Comparison of ENCODE assay signal across 8 cellular contexts in genomic region chr2:204260162-204260877, GRCh38.
DNase-seq lines count a peak whose midpoint lies in the region; ATAC-seq and TF ChIP-seq lines count a peak whose summit lies in the region.

No MANE protein-coding gene starts in this region.

- no TSS peak for BruUV-seq in Calu3 (replicated peaks; lab: Mats Ljungman, UMichigan)

- DNase-seq in Calu3 (peak; percentile 66), GM23248 (peak; percentile 84), NCI-H1105 (lab: John Stamatoyannopoulos, UW) (peak; percentile 59), T-helper 17 cell (no peak), cerebellum (ENCODE audit: low spot score) (peak; percentile 22), left colon (peak; percentile 40 to 71), GDM1 (lab: John Stamatoyannopoulos, UW) (no peak)
- peak; percentile 9 to 30 (median 11) for DNase-seq in stimulated activated CD4-positive, alpha-beta T cell treated with anti-CD3 and anti-CD28 coated beads, TNF-alpha, amount 100 ng/mL, for 24 hours (ENCODE audit: low read depth in 3 of 3)

- H3K9ac ChIP-seq in GM23248, result no peak overlapping the region

- H3K36me3 ChIP-seq in GM23248 (ENCODE audit: low read depth), result no peaks in the 10 kb centered on the region

- H3K4me1 ChIP-seq in GM23248 (ENCODE audit: insufficient read depth), result no peaks in the 10 kb centered on the region

- H3K27me3 ChIP-seq in GM23248 (replicated peaks; ENCODE audit: insufficient read depth), result no peaks in the 10 kb centered on the region

- H2AFZ ChIP-seq in GM23248, result 0 out of 2 replicates have a peak overlapping the region, but pooled peaks have one; percentile 41

- H3K27me3 Mint-ChIP-seq in Calu3 (ENCODE audit: unreplicated experiment) (no peaks in the 10 kb centered on the region), T-helper 17 cell (peaks cover 79% of the 10 kb centered on the region)

- H3K4me2 ChIP-seq in GM23248 (ENCODE audit: unreplicated experiment), result no peak overlapping the region

- no peak overlapping the region for H3K27ac Mint-ChIP-seq in Calu3 (ENCODE audit: unreplicated experiment)
- no peak overlapping the region for H3K27ac Mint-ChIP-seq in T-helper 17 cell

- H3K9me3 ChIP-seq in GM23248 (ENCODE audit: low read depth) (no peaks in the 10 kb centered on the region), T-helper 17 cell (ENCODE audit: control insufficient read depth, low read length, poor library complexity, severe bottlenecking) (no peaks in the 10 kb centered on the region)

- CTCF ChIA-PET in Calu3 (lab: Charles Lee), result interaction anchor here (0.6 to 2.5 kb wide), 6 partner anchors 10 to 471 kb away, joined by 3 to 15 read pairs (median 6); no protein-coding TSS in a partner anchor

- intact Hi-C loops in Calu3 (cut with micrococcal nuclease; ENCODE audit: unreplicated experiment), result loop anchor here (1.0 to 5.0 kb wide), 4 partner anchors 64 to 1417 kb away; no protein-coding TSS in a partner anchor
- intact Hi-C loops in left colon (cut with DNase I, micrococcal nuclease), result loop anchor here in 1 of 2 donors (5.0 kb wide), 1 partner anchor 1417 kb away; no protein-coding TSS in a partner anchor

- no peaks in the 10 kb centered on the region for H3K79me2 ChIP-seq in GM23248 (ENCODE audit: insufficient read depth)

- H4K20me1 ChIP-seq in GM23248 (ENCODE audit: insufficient read depth), result no peaks in the 10 kb centered on the region

- H3K27ac ChIP-seq in GM23248, result no peak overlapping the region

- ATAC-seq in T-helper 17 cell, result peak; percentile 44
- peak; percentile 68 for ATAC-seq in left colon

- H3K4me3 ChIP-seq in GM23248, result no peak overlapping the region

- 16 to 19% methylated on average over 9 of the region's 9 CpGs for WGBS in GM23248 (ENCODE audit: low coverage in 1 of 2, low lambda C conversion rate in 2 of 2, missing lambda C conversion rate in 2 of 2), 2 experiments

- no peaks in the 10 kb centered on the region for H3K9me2 ChIP-seq in GM23248 (ENCODE audit: insufficient read depth)

- TF ChIP-seq CTCF in Calu3 (IDR thresholded peaks at IDR 0.05; ENCODE audit: unreplicated experiment), result peak; percentile 88

- H3K9me3 Mint-ChIP-seq in Calu3 (ENCODE audit: low read depth, unreplicated experiment), result no peaks in the 10 kb centered on the region

- H3F3A ChIP-seq in GM23248 (ENCODE audit: insufficient read depth), result no peaks in the 10 kb centered on the region

- in situ Hi-C loops in GM23248 (cut with MboI), result no loop called here

- H3K36me3 Mint-ChIP-seq in Calu3 (ENCODE audit: insufficient read depth, unreplicated experiment), result peaks cover 4% of the 10 kb centered on the region
- H3K36me3 Mint-ChIP-seq in T-helper 17 cell (ENCODE audit: low read depth), result peaks cover 3% of the 10 kb centered on the region

- H3K4me1 Mint-ChIP-seq in Calu3 (ENCODE audit: low read depth, unreplicated experiment) (peaks cover 23% of the 10 kb centered on the region), T-helper 17 cell (peaks cover 5% of the 10 kb centered on the region)

- H3K4me3 Mint-ChIP-seq in Calu3 (ENCODE audit: low read depth, unreplicated experiment) (no peak overlapping the region), T-helper 17 cell (no peak overlapping the region)

Comparison
In these comparisons a context has a peak if more than half of its experiments do, and no peak if none do; other contexts are left out.
1. DNase-seq: peak in Calu3 (single experiment), GM23248 (single experiment), NCI-H1105 (single experiment), cerebellum (single experiment), left colon (2 of 2) and stimulated activated CD4-positive, alpha-beta T cell treated with anti-CD3 and anti-CD28 coated beads, TNF-alpha, amount 100 ng/mL, for 24 hours (3 of 3); none in T-helper 17 cell (0 of 3) and GDM1 (single experiment).